25 cellular contexts compared by ENCODE assay signal in the genomic region with DNA sequence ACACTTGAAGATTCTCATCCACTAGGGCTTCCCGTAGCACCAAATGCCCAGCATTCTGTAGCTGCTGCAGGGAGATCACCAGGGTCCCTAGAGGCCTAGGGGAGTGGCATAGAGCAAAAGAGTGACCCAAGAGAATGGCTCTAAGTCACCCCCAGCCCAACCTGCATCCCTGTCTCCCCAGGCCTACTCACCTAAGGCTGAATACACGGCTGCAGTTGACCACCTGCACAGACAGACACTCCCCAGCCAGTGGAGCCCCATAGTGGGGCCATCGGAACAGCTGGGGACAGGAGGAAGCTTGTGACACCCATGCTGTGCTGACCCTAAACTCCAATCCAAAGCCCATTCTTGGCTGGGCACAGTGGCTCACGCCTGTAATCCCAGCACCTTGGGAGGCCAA.
"Had no signal": no experiment of that assay in that cellular context is flagged by ENCODE, and none has a peak within 500 bp of the region (broad histone marks: within the 10 kb centered on the region; RNA-seq: fewer than 3 reads in every experiment).

No MANE protein-coding gene starts in this region.

- H3K4me2 ChIP-seq: neural progenitor cell had no signal

- H3K36me3 ChIP-seq: adrenal gland, colonic mucosa, neural progenitor cell, right atrium auricular region, thoracic aorta, vagina had no signal

- DNase-seq: activated CD4-positive, alpha-beta T cell treated with anti-CD3 and anti-CD28 coated beads for 4 hours; activated CD4-positive, alpha-beta T cell treated with anti-CD3 and anti-CD28 coated beads, Interleukin-2, amount 50 U/mL, for 4 hours; activated naive CD4-positive, alpha-beta T cell; activated naive CD8-positive, alpha-beta T cell treated with anti-CD3 and anti-CD28 coated beads for 36 hours; activated T-cell treated with anti-CD3 and anti-CD28 coated beads for 4 hours; activated T-cell treated with anti-CD3 and anti-CD28 coated beads, Interleukin-2, amount 50 U/mL, for 72 hours; body of pancreas; colonic mucosa; effector memory CD4-positive, alpha-beta T cell; mammary epithelial cell; midbrain; natural killer cell; occipital lobe; stimulated activated CD4-positive, alpha-beta T cell treated with anti-CD3 and anti-CD28 coated beads, Interleukin-4, amount 100 ng/mL, for 24 hours; T-helper 9 cell had no signal

- H3K9ac ChIP-seq: neural progenitor cell, parathyroid adenoma had no signal

- H3K4me3 ChIP-seq: adrenal gland, body of pancreas, colonic mucosa, dorsolateral prefrontal cortex, neural progenitor cell, right atrium auricular region, thoracic aorta, vagina had no signal

- H3K79me2 ChIP-seq: parathyroid adenoma had no signal

- H3K4me1 ChIP-seq: colonic mucosa, neural progenitor cell, parathyroid adenoma had no signal

- H3K27me3 ChIP-seq: adrenal gland, body of pancreas, colonic mucosa, right atrium auricular region, vagina had no signal

- H3K9me3 ChIP-seq: adrenal gland, body of pancreas, colonic mucosa, right atrium auricular region, thoracic aorta, vagina had no signal

- H2AFZ ChIP-seq: neural progenitor cell, parathyroid adenoma had no signal

- ATAC-seq: activated T-cell treated with anti-CD3 and anti-CD28 coated beads, Interleukin-2, amount 50 U/mL, for 72 hours; body of pancreas; left colon; natural killer cell; stimulated activated effector memory CD8-positive, alpha-beta T cell treated with anti-CD3 and anti-CD28 coated beads, Interleukin-12 subunit alpha, Interleukin-12 subunit beta, amount 100 ng/mL, for 72 hours had no signal

- H3K27ac ChIP-seq: adrenal gland, body of pancreas, colonic mucosa, dorsolateral prefrontal cortex, neural progenitor cell, parathyroid adenoma, right atrium auricular region, thoracic aorta, vagina, VCaP had no signal
